Comparison of ENCODE assay signal across 7 cellular contexts in genomic region chr7:90815552-90815951, GRCh38.
DNase-seq lines count a peak whose midpoint lies in the region; ATAC-seq and TF ChIP-seq lines count a peak whose summit lies in the region.
"Not testable (repeated sequence)": the region's sequence is repeated elsewhere in the genome, so short reads cannot be mapped to it uniquely, and the experiment has no call there.

No MANE protein-coding gene starts in this region.

- not testable (repeated sequence) for ATAC-seq in RWPE2 (ENCODE audit: low read depth); SK-N-SH treated with all-trans-retinoic acid at 6 μM for 48 hours; stimulated activated memory B cell treated with anti-CD40 and anti-IgM and Interleukin-4, amounts not matched to agents 10 μg/mL and 1 μg/mL and 100 μg/mL, for 72 hours

- POLR2A ChIA-PET in HEK293 (lab: Yijun Ruan, JAX) = not testable (repeated sequence)
- POLR2A ChIA-PET in MCF 10A (lab: Yijun Ruan, JAX) = interaction anchor here (0.7 kb wide), 1 partner anchor 10 kb away, joined by 3 read pairs; no protein-coding TSS in a partner anchor

- BruUV-seq in MCF 10A (replicated peaks; lab: Mats Ljungman, UMichigan) = not testable (repeated sequence)

- intact Hi-C loops in MCF 10A (cut with micrococcal nuclease) = not testable (repeated sequence)

- H3K4me3 ChIP-seq in HEK293 (ENCODE audit: low read depth, low read length); RWPE2 (ENCODE audit: severe bottlenecking): not testable (repeated sequence)

- not testable (repeated sequence) for H3K4me3 Mint-ChIP-seq in MCF 10A (ENCODE audit: unreplicated experiment); chondrocyte (ENCODE audit: unreplicated experiment); osteocyte (ENCODE audit: unreplicated experiment); stimulated activated memory B cell treated with anti-CD40 and anti-IgM and Interleukin-4, amounts not matched to agents 10 μg/mL and 1 μg/mL and 100 μg/mL, for 72 hours

- H3K36me3 Mint-ChIP-seq in MCF 10A (ENCODE audit: insufficient read depth, unreplicated experiment); chondrocyte (ENCODE audit: low read depth): not testable (repeated sequence)
- peaks cover 11% of the 10 kb centered on the region for H3K36me3 Mint-ChIP-seq in osteocyte (ENCODE audit: unreplicated experiment)
- peaks cover 26% of the 10 kb centered on the region for H3K36me3 Mint-ChIP-seq in stimulated activated memory B cell treated with anti-CD40 and anti-IgM and Interleukin-4, amounts not matched to agents 10 μg/mL and 1 μg/mL and 100 μg/mL, for 72 hours

- not testable (repeated sequence) for TF ChIP-seq CTCF in HEK293 (tag by site-specific recombination; IDR thresholded peaks at IDR 0.05); RWPE2 (IDR thresholded peaks at IDR 0.05; ENCODE audit: poor library complexity, severe bottlenecking); MCF 10A (IDR thresholded peaks at IDR 0.05; ENCODE audit: unreplicated experiment); chondrocyte (IDR thresholded peaks at IDR 0.05); osteocyte (IDR thresholded peaks at IDR 0.05)

- not testable (repeated sequence) for H3K27me3 ChIP-seq in RWPE2 (ENCODE audit: insufficient read depth, poor library complexity, severe bottlenecking)

- H3K27ac Mint-ChIP-seq in MCF 10A (ENCODE audit: low read depth, unreplicated experiment) (peak overlapping the region; percentile 87), chondrocyte (ENCODE audit: unreplicated experiment) (peak overlapping the region; percentile 56), osteocyte (ENCODE audit: unreplicated experiment) (peak overlapping the region; percentile 52)
- peak overlapping the region; percentile 78 for H3K27ac Mint-ChIP-seq in stimulated activated memory B cell treated with anti-CD40 and anti-IgM and Interleukin-4, amounts not matched to agents 10 μg/mL and 1 μg/mL and 100 μg/mL, for 72 hours

- H3K4me1 ChIP-seq in HEK293 (ENCODE audit: control insufficient read depth, insufficient read depth, low read length) (peaks cover 14% of the 10 kb centered on the region; the same call in 1 of the 2 replicates), RWPE2 (ENCODE audit: insufficient read depth, poor library complexity, severe bottlenecking) (peaks cover 16% of the 10 kb centered on the region)

- not testable (repeated sequence) for H3K9me3 Mint-ChIP-seq in MCF 10A (ENCODE audit: unreplicated experiment); chondrocyte (ENCODE audit: low read depth); osteocyte (ENCODE audit: unreplicated experiment); stimulated activated memory B cell treated with anti-CD40 and anti-IgM and Interleukin-4, amounts not matched to agents 10 μg/mL and 1 μg/mL and 100 μg/mL, for 72 hours

- CTCF ChIA-PET in HEK293 (lab: Yijun Ruan, JAX) = not testable (repeated sequence)
- CTCF ChIA-PET in MCF 10A (lab: Yijun Ruan, JAX) = interaction anchor here (0.5 kb wide), 1 partner anchor 9 kb away, joined by 3 read pairs; no protein-coding TSS in a partner anchor

- H3K4me1 Mint-ChIP-seq in MCF 10A (ENCODE audit: insufficient read depth, unreplicated experiment) = peaks cover 20% of the 10 kb centered on the region
- peaks cover 37% of the 10 kb centered on the region for H3K4me1 Mint-ChIP-seq in chondrocyte (ENCODE audit: low read depth)
- H3K4me1 Mint-ChIP-seq in osteocyte (ENCODE audit: unreplicated experiment) = peaks cover 47% of the 10 kb centered on the region
- H3K4me1 Mint-ChIP-seq in stimulated activated memory B cell treated with anti-CD40 and anti-IgM and Interleukin-4, amounts not matched to agents 10 μg/mL and 1 μg/mL and 100 μg/mL, for 72 hours = peaks cover 19% of the 10 kb centered on the region

- H3K9me3 ChIP-seq in HEK293 (ENCODE audit: control insufficient read depth, insufficient read depth, low read depth, low read length); RWPE2 (ENCODE audit: severe bottlenecking): not testable (repeated sequence)

- H3K27ac ChIP-seq in HEK293 (ENCODE audit: extremely low read depth, low read depth, low read length) = not testable (repeated sequence)
- peak overlapping the region; percentile 74 for H3K27ac ChIP-seq in RWPE2 (ENCODE audit: poor library complexity, severe bottlenecking)

- not testable (repeated sequence) for H3K27me3 Mint-ChIP-seq in MCF 10A (ENCODE audit: insufficient read depth, unreplicated experiment); chondrocyte (ENCODE audit: low read depth); osteocyte (ENCODE audit: unreplicated experiment); stimulated activated memory B cell treated with anti-CD40 and anti-IgM and Interleukin-4, amounts not matched to agents 10 μg/mL and 1 μg/mL and 100 μg/mL, for 72 hours

- not testable (repeated sequence) for DNase-seq in RWPE2 (ENCODE audit: low spot score); MCF 10A (ENCODE audit: unreplicated experiment); chondrocyte (ENCODE audit: low spot score); osteocyte (ENCODE audit: extremely low spot score, unreplicated experiment)

- H3K36me3 ChIP-seq in HEK293 (ENCODE audit: control insufficient read depth in 2 of 2, insufficient read depth in 1 of 2, low read length in 2 of 2); RWPE2 (ENCODE audit: low read depth): not testable (repeated sequence)

TF ChIP-seq in HEK293, 187 proteins besides CTCF, POLR2A, EP300 and RAD21:
- TF ChIP-seq ZNF146 (tag by site-specific recombination; IDR thresholded peaks at IDR 0.05) = peak; percentile 50

TF ChIP-seq in SK-N-SH treated with all-trans-retinoic acid at 6 μM for 48 hours, 23 proteins besides CTCF, POLR2A, EP300 and RAD21:
- peak; percentile 51; the same call in 1 of the 2 replicates for TF ChIP-seq ZNF8 (CRISPR knock-in tag; IDR thresholded peaks at IDR 0.05)
